In genomic region chr20:17859002-17859615, GRCh38 we compare ENCODE assay signal across 1 cellular context.
TF ChIP-seq lines count a peak whose summit lies in the region.

No MANE protein-coding gene starts in this region.

TF ChIP-seq in H1, 55 proteins besides CTCF, POLR2A, EP300 and RAD21:
- no peak for TF ChIP-seq CHD7 (IDR thresholded peaks at IDR 0.05; ENCODE audit: insufficient replicate concordance, low read length)
- TF ChIP-seq ATF2 (IDR thresholded peaks at IDR 0.05; ENCODE audit: low read length) = no peak
- TF ChIP-seq ZNF274 (IDR thresholded peaks at IDR 0.05; ENCODE audit: borderline replicate concordance, extremely low read depth, low read length) = no peak
- TF ChIP-seq TBP (IDR thresholded peaks at IDR 0.05; ENCODE audit: low read depth, low read length) = no peak
- TF ChIP-seq MAFK (IDR thresholded peaks at IDR 0.05; ENCODE audit: low read depth, low read length) = no peak
- no peak for TF ChIP-seq USF2 (IDR thresholded peaks at IDR 0.05; ENCODE audit: low read length)
